17 cellular contexts compared by ENCODE assay signal in genomic region chr9:72132052-72132451, GRCh38. TPM values are rescaled to one million over a fixed set of nuclear protein-coding genes. Genes with fewer than 3 reads are reported as not detected.
DNase-seq lines count a peak whose midpoint lies in the region; ATAC-seq and TF ChIP-seq lines count a peak whose summit lies in the region.
"Had no signal": no experiment of that assay in that cellular context is flagged by ENCODE, and none has a peak within 500 bp of the region (broad histone marks: within the 10 kb centered on the region; RNA-seq: fewer than 3 reads in every experiment).

No MANE protein-coding gene starts in this region.

- no peak overlapping the region for H3K27ac ChIP-seq in HEK293 (ENCODE audit: extremely low read depth, low read depth, low read length)
- H3K27ac ChIP-seq in aorta (ENCODE audit: low read depth in 1 of 2, low read length in 2 of 2) = no peak overlapping the region
- H3K27ac ChIP-seq in MM.1S (ENCODE audit: low read length) = no peak overlapping the region
- H3K27ac ChIP-seq: BLaER1 treated with 17β-estradiol and CSF1 and Interleukin-3, amounts not matched to agents 10 nM and 100 nM; SJCRH30 had no signal

- H3K4me3 ChIP-seq in HEK293 (ENCODE audit: low read depth, low read length) (no peak overlapping the region), epithelial cell of proximal tubule (ENCODE audit: low read depth, low read length) (no peak overlapping the region), aorta (ENCODE audit: low read length in 2 of 2) (no peak overlapping the region), MM.1S (ENCODE audit: low read length) (no peak overlapping the region)
- H3K4me3 ChIP-seq: BLaER1 treated with 17β-estradiol and CSF1 and Interleukin-3, amounts not matched to agents 10 nM and 100 nM; HAP-1; K562; SJCRH30 had no signal

- no peak overlapping the region for H3K4me2 ChIP-seq in MM.1S (ENCODE audit: low read depth, low read length)
- H3K4me2 ChIP-seq: BLaER1 treated with 17β-estradiol and CSF1 and Interleukin-3, amounts not matched to agents 10 nM and 100 nM had no signal

- POLR2A ChIA-PET in HEK293 (lab: Yijun Ruan, JAX) = no interaction called here

- TF ChIP-seq CTCF in HEK293 (tag by site-specific recombination; IDR thresholded peaks at IDR 0.05) (no peak), epithelial cell of proximal tubule (conservative IDR thresholded peaks at IDR 0.05; ENCODE audit: low read depth, low read length) (no peak), MM.1S (IDR thresholded peaks at IDR 0.05; ENCODE audit: low read length) (no peak)

- no peak overlapping the region for H2AFZ ChIP-seq in MM.1S (ENCODE audit: low read length)

- whole genome bisulfite sequencing in aorta, 2 donors = 55 to 58% methylated on average over 1 of the region's 1 CpG

- H3K27me3 ChIP-seq in aorta (ENCODE audit: control insufficient read depth in 1 of 2, insufficient read depth in 2 of 2, low read length in 1 of 2) (no peaks in the 10 kb centered on the region), MM.1S (replicated peaks; ENCODE audit: insufficient read depth, low read length) (no peaks in the 10 kb centered on the region)
- H3K27me3 ChIP-seq: BLaER1 treated with 17β-estradiol and CSF1 and Interleukin-3, amounts not matched to agents 10 nM and 100 nM had no signal

- intact Hi-C loops in aorta (cut with DNase I) = no loop called here

- DNase-seq in NCI-H69 (lab: John Stamatoyannopoulos, UW) = peak; percentile 75
- peak; percentile 87 for DNase-seq in epithelial cell of proximal tubule (ENCODE audit: low read depth)
- no peak for DNase-seq in aorta
- DNase-seq in MM.1S = no peak
- DNase-seq in NOMO-1 treated with DMSO at 0.1 percent for 48 hours (lab: John Stamatoyannopoulos, UW; ENCODE audit: unreplicated experiment) = no peak
- DNase-seq: EL, NCI-H1105, NCI-H1694 treated with DMSO at 0.1 percent for 48 hours, NCI-H446 treated with DMSO at 0.1 percent for 48 hours, NCI-H774, SJCRH30, SW 1271 had no signal

- H3K36me3 ChIP-seq in HEK293 (ENCODE audit: control insufficient read depth in 2 of 2, insufficient read depth in 1 of 2, low read length in 2 of 2) (no peaks in the 10 kb centered on the region), aorta (ENCODE audit: control insufficient read depth in 1 of 2, insufficient read depth in 2 of 2, low read length in 1 of 2) (no peaks in the 10 kb centered on the region), MM.1S (replicated peaks; ENCODE audit: insufficient read depth, low read length) (no peaks in the 10 kb centered on the region)
- H3K36me3 ChIP-seq: BLaER1 treated with 17β-estradiol and CSF1 and Interleukin-3, amounts not matched to agents 10 nM and 100 nM; HAP-1; SJCRH30 had no signal

- H3K79me2 ChIP-seq in MM.1S (ENCODE audit: low read length) = no peaks in the 10 kb centered on the region

- ATAC-seq in aorta (ENCODE audit: low FRiP score) (peak; percentile 16), HG03159 (IDR thresholded peaks at IDR 0.05; ENCODE audit: unreplicated experiment) (no peak)
- ATAC-seq: K562 had no signal

- no peaks in the 10 kb centered on the region for H4K20me1 ChIP-seq in MM.1S (ENCODE audit: insufficient read depth, low read length)
- H4K20me1 ChIP-seq: BLaER1 treated with 17β-estradiol and CSF1 and Interleukin-3, amounts not matched to agents 10 nM and 100 nM had no signal

- no peaks in the 10 kb centered on the region for H3K9me3 ChIP-seq in HEK293 (ENCODE audit: control insufficient read depth, insufficient read depth, low read depth, low read length)
- H3K9me3 ChIP-seq in aorta (ENCODE audit: control insufficient read depth, low read length) = no peaks in the 10 kb centered on the region
- no peaks in the 10 kb centered on the region for H3K9me3 ChIP-seq in MM.1S (replicated peaks; ENCODE audit: insufficient read depth, low read length)
- H3K9me3 ChIP-seq: HAP-1, SJCRH30 had no signal

- no peaks in the 10 kb centered on the region for H3F3A ChIP-seq in MM.1S (ENCODE audit: insufficient read depth, low read length)

- H3K9me2 ChIP-seq in MM.1S (replicated peaks; ENCODE audit: insufficient read depth, low read length) = no peaks in the 10 kb centered on the region

- no peak overlapping the region for H3K9ac ChIP-seq in MM.1S (ENCODE audit: low read length)
- H3K9ac ChIP-seq: BLaER1 treated with 17β-estradiol and CSF1 and Interleukin-3, amounts not matched to agents 10 nM and 100 nM had no signal

- CTCF ChIA-PET in HEK293 (lab: Yijun Ruan, JAX) = no interaction called here

- H3K4me1 ChIP-seq in HEK293 (ENCODE audit: control insufficient read depth, insufficient read depth, low read length) (no peaks in the 10 kb centered on the region), aorta (ENCODE audit: control insufficient read depth in 1 of 2, insufficient read depth in 2 of 2, low read length in 2 of 2) (no peaks in the 10 kb centered on the region), MM.1S (ENCODE audit: low read length) (no peaks in the 10 kb centered on the region)
- H3K4me1 ChIP-seq: BLaER1 treated with 17β-estradiol and CSF1 and Interleukin-3, amounts not matched to agents 10 nM and 100 nM; SJCRH30 had no signal

TF ChIP-seq in HEK293, 187 proteins besides CTCF, POLR2A, EP300 and RAD21:
- TF ChIP-seq ZNF324 (tag by site-specific recombination; IDR thresholded peaks at IDR 0.05) (no peak), ZNF518A (tag by site-specific recombination; conservative IDR thresholded peaks at IDR 0.05; ENCODE audit: low read depth) (no peak), ZNF449 (tag by site-specific recombination; IDR thresholded peaks at IDR 0.05) (peak; percentile 86), HOXD13 (CRISPR knock-in tag; IDR thresholded peaks at IDR 0.05; ENCODE audit: borderline replicate concordance) (no peak), ZNF660 (tag by site-specific recombination; IDR thresholded peaks at IDR 0.05) (no peak), ZSCAN30 (tag by site-specific recombination; IDR thresholded peaks at IDR 0.05) (no peak)
TF ChIP-seq in HEK293: peak in this region for 1.

RNA-seq across cellular contexts. Expression of gene GDA, which starts 17.2 kb away (rescaled TPM):
- total RNA-seq in epithelial cell of proximal tubule (1.2 and 2.4 TPM in 2 replicates), aorta (not detected)
- 10 to 100 TPM in 1 of 2 donors, not detected in 1; 28.7 TPM for polyA plus RNA-seq in aorta
- total RNA-seq: SJCRH30 had no signal

Comparison
In these comparisons a context has a peak if more than half of its experiments do, and no peak if none do; other contexts are left out.
1. DNase-seq: peak in NCI-H69 (single experiment) and epithelial cell of proximal tubule (single experiment); none in aorta (0 of 2), MM.1S (single experiment) and NOMO-1 treated with DMSO at 0.1 percent for 48 hours (single experiment).